In the genomic region with DNA sequence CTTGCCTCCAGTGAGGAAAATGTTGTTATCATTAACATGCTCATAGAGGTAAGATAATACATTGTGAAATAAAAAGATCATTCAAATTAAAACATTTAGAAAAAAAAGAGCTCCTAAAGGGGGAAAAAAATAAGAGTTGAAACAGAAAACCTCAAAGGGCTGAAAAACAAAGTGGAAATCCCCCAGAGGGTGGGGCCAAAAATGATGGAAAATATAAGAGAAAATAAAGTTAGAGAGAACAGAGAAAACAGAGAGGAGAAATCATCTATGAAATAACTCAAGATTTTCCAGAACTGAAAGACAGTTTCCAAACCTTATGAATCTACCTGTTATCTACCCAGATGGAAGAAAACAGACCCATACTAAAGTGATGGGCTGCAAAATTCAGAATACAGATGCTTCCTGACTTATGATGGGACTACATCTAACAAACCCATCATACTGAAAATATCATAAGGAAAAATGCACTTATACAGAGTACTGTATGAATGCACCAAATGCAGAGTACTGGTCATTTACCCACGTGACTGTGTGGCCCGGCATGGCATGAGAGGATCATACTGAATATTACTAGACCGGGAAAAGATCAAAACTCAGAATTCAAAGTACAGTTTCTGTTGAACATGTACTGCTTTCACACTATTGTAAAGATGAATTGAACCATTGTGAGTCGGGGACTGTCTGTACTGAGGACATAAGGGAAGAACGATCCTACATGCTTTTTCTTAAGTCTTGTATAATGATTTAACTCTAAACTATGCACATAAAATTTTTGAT, we compare ENCODE assay signal across 13 cellular contexts. TPM values are rescaled to one million over a fixed set of nuclear protein-coding genes. Genes with fewer than 3 reads are reported as not detected.
DNase-seq lines count a peak whose midpoint lies in the region; ATAC-seq, FAIRE-seq and TF ChIP-seq lines count a peak whose summit lies in the region.
"Had no signal": no experiment of that assay in that cellular context is flagged by ENCODE, and none has a peak within 500 bp of the region (broad histone marks: within the 10 kb centered on the region; RNA-seq: fewer than 3 reads in every experiment).

No MANE protein-coding gene starts in this region.

- H3K9me3 ChIP-seq in AG04450 (ENCODE audit: control insufficient read depth, insufficient read depth, low read length): no peaks in the 10 kb centered on the region; the same call in 1 of the 2 replicates
- no peaks in the 10 kb centered on the region for H3K9me3 ChIP-seq in kidney (ENCODE audit: control insufficient read depth in 1 of 2, low read length in 2 of 2)

- H3K4me3 ChIP-seq in AG04450 (ENCODE audit: low read depth, low read length) (0 out of 2 replicates have a peak overlapping the region, but pooled peaks have one; percentile 10), HFF-Myc (replicated peaks; ENCODE audit: low read depth, low read length) (peak overlapping the region; percentile 35), kidney (ENCODE audit: low read length in 2 of 2) (peak overlapping the region; percentile 35 to 42)

- H3K4me1 Mint-ChIP-seq in activated naive CD8-positive, alpha-beta T cell treated with anti-CD3 and anti-CD28 coated beads for 36 hours: peaks cover 63% of the 10 kb centered on the region

- peak overlapping the region; percentile 82 for H3K4me3 Mint-ChIP-seq in activated naive CD8-positive, alpha-beta T cell treated with anti-CD3 and anti-CD28 coated beads for 36 hours

- no peaks in the 10 kb centered on the region for H3K9me3 Mint-ChIP-seq in activated naive CD8-positive, alpha-beta T cell treated with anti-CD3 and anti-CD28 coated beads for 36 hours

- peak overlapping the region in 1 of 2 donors; percentile 29 for H3K9ac ChIP-seq in kidney (ENCODE audit: low read length in 2 of 2)

- peaks cover 69% of the 10 kb centered on the region for H3K36me3 Mint-ChIP-seq in activated naive CD8-positive, alpha-beta T cell treated with anti-CD3 and anti-CD28 coated beads for 36 hours

- no peaks in the 10 kb centered on the region for H3K27me3 Mint-ChIP-seq in activated naive CD8-positive, alpha-beta T cell treated with anti-CD3 and anti-CD28 coated beads for 36 hours

- DNase-seq in AG04450 (ENCODE audit: low read depth, low spot score) (no peak), HFF-Myc (ENCODE audit: extremely low read depth, low read depth) (no peak), kidney (no peak), hypothalamus (lab: John Stamatoyannopoulos, UW) (no peak), NCI-H2227 (lab: John Stamatoyannopoulos, UW; ENCODE audit: unreplicated experiment) (no peak)
- DNase-seq in activated naive CD8-positive, alpha-beta T cell treated with anti-CD3 and anti-CD28 coated beads for 36 hours: no peak
- DNase-seq in activated CD4-positive, CD25-positive, alpha-beta regulatory T cell treated with anti-CD3 and anti-CD28 coated beads, Interleukin-2, amount 50 U/mL, for 72 hours: no peak
- DNase-seq: cortex of kidney, DMS 273 treated with DMSO at 0.1 percent for 48 hours, left cardiac atrium, NCI-H1930 had no signal

- intact Hi-C loops in kidney (cut with DNase I): no loop called here

- FAIRE-seq in kidney (lab: Jason Lieb, UNC): no peak
- FAIRE-seq: urothelium cell line had no signal

- peaks cover 4 to 8% of the 10 kb centered on the region in 2 donors for H3K36me3 ChIP-seq in kidney (ENCODE audit: control insufficient read depth in 1 of 2, insufficient read depth in 2 of 2, low read length in 2 of 2)

- H3K27ac ChIP-seq in AG04450 (ENCODE audit: low read depth, low read length): no peak overlapping the region
- H3K27ac ChIP-seq in kidney (ENCODE audit: low read depth in 2 of 2, low read length in 2 of 2): no peak overlapping the region

- CTCF ChIA-PET in AG04450 (lab: Charles Lee): no interaction called here

- ATAC-seq in GM21367 (IDR thresholded peaks at IDR 0.05; ENCODE audit: unreplicated experiment): no peak
- ATAC-seq: left cardiac atrium had no signal

- no peaks in the 10 kb centered on the region for H3K27me3 ChIP-seq in AG04450 (ENCODE audit: control insufficient read depth, insufficient read depth, low read length)

- POLR2A ChIA-PET in AG04450 (lab: Yijun Ruan, JAX): no interaction called here

- TF ChIP-seq CTCF in AG04450 (IDR thresholded peaks at IDR 0.05; ENCODE audit: low read depth, low read length) (no peak), HFF-Myc (IDR thresholded peaks at IDR 0.05; ENCODE audit: low read depth, low read length, missing control alignments) (no peak), kidney (IDR thresholded peaks at IDR 0.05; ENCODE audit: borderline replicate concordance, extremely low read depth, insufficient read depth) (no peak)

- peaks cover 15 to 31% of the 10 kb centered on the region in 2 donors for H3K4me1 ChIP-seq in kidney (ENCODE audit: control insufficient read depth in 1 of 2, insufficient read depth in 1 of 2, low read depth in 1 of 2, low read length in 2 of 2)

- H3K27ac Mint-ChIP-seq in activated naive CD8-positive, alpha-beta T cell treated with anti-CD3 and anti-CD28 coated beads for 36 hours: peak overlapping the region; percentile 72

RNA-seq across cellular contexts. Expression of gene ZBTB24, which starts 4.0 kb away (rescaled TPM):
- polyA plus RNA-seq in AG04450 (2011; rRNA removed): 3.6 and 4.4 TPM in 2 replicates
- 6.1 and 6.6 TPM in 2 replicates for polyA minus RNA-seq in AG04450 (2011; rRNA and poly(A)+ RNA removed)
- total RNA-seq in activated naive CD8-positive, alpha-beta T cell treated with anti-CD3 and anti-CD28 coated beads for 36 hours: 10 to 100 TPM; 16.1 to 16.5 TPM
- total RNA-seq in kidney: 12.0 TPM
- polyA plus RNA-seq in kidney (ENCODE audit: insufficient read depth, low read depth, low replicate concordance): 3.1 TPM

RNA-seq across cellular contexts. Expression of gene MICAL1, which starts 23.5 kb away (rescaled TPM):
- polyA plus RNA-seq in AG04450 (2011; rRNA removed): 40.9 and 48.1 TPM in 2 replicates
- polyA minus RNA-seq in AG04450 (2011; rRNA and poly(A)+ RNA removed): 47.5 and 60.9 TPM in 2 replicates
- total RNA-seq in activated naive CD8-positive, alpha-beta T cell treated with anti-CD3 and anti-CD28 coated beads for 36 hours: 10 to 100 TPM; 21.2 to 23.5 TPM
- 38.7 TPM for total RNA-seq in kidney
- polyA plus RNA-seq in kidney (ENCODE audit: insufficient read depth, low read depth, low replicate concordance): 13.7 TPM

RNA-seq across cellular contexts. Expression of gene SMPD2, which starts 38.5 kb away (rescaled TPM):
- 4.5 and 5.4 TPM in 2 replicates for polyA plus RNA-seq in AG04450 (2011; rRNA removed)
- polyA minus RNA-seq in AG04450 (2011; rRNA and poly(A)+ RNA removed): 11.4 and 13.4 TPM in 2 replicates
- 1 to 10 TPM; 7.0 to 7.9 TPM for total RNA-seq in activated naive CD8-positive, alpha-beta T cell treated with anti-CD3 and anti-CD28 coated beads for 36 hours
- total RNA-seq in kidney: 17.4 TPM
- polyA plus RNA-seq in kidney (ENCODE audit: insufficient read depth, low read depth, low replicate concordance): 14.7 TPM

RNA-seq across cellular contexts. Expression of gene PPIL6, which starts 38.6 kb away (rescaled TPM):
- polyA plus RNA-seq in AG04450 (2011; rRNA removed) (0.71 and 0.83 TPM in 2 replicates), kidney (ENCODE audit: insufficient read depth, low read depth, low replicate concordance) (6.0 TPM)
- not detected in 2 replicates for polyA minus RNA-seq in AG04450 (2011; rRNA and poly(A)+ RNA removed)
- under 1 TPM; 0.60 to 0.64 TPM for total RNA-seq in activated naive CD8-positive, alpha-beta T cell treated with anti-CD3 and anti-CD28 coated beads for 36 hours
- total RNA-seq in kidney: 8.4 TPM
